11 cellular contexts compared by ENCODE assay signal in the genomic region with DNA sequence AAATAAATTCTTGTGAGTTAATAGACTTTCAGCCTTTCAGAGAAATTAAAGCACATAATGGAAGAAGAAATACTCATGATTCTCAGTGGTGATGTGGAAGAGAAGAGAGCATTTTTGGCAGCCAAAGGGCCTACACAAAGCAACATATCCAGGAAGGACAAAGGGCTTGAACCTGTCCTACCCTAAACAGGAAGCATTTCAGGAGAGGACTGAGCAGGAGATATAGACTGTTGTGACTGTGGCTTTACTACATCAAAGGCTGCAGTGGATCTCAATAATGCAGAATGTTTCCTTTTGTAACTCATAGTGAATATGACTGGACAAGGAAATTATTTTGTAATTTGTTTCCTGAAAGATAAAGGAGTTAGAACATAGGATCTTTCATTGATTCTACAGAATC. TPM values are rescaled to one million over a fixed set of nuclear protein-coding genes. Genes with fewer than 3 reads are reported as not detected.
DNase-seq lines count a peak whose midpoint lies in the region; ATAC-seq and TF ChIP-seq lines count a peak whose summit lies in the region.
"Had no signal": no experiment of that assay in that cellular context is flagged by ENCODE, and none has a peak within 500 bp of the region (broad histone marks: within the 10 kb centered on the region; RNA-seq: fewer than 3 reads in every experiment).

No MANE protein-coding gene starts in this region.

- peaks cover 0 to 8% (median 0%) of the 10 kb centered on the region in 11 experiments; a peak in 2 of 22 replicates for H4K20me1 ChIP-seq in BLaER1 treated with 17β-estradiol and CSF1 and Interleukin-3, amounts not matched to agents 10 nM and 100 nM
- H4K20me1 ChIP-seq in H9 (ENCODE audit: control insufficient read depth, insufficient read depth, insufficient read length): no peaks in the 10 kb centered on the region
- no peaks in the 10 kb centered on the region for H4K20me1 ChIP-seq in mammary epithelial cell (ENCODE audit: insufficient read depth, low read length)

- H3K23ac ChIP-seq in H9 (ENCODE audit: insufficient read length, low read depth, low read length): no peak overlapping the region

- no peak overlapping the region for H4K91ac ChIP-seq in H9 (ENCODE audit: insufficient read length, low read depth, low read length)

- no peak for ATAC-seq in naive B cell (ENCODE audit: low read depth in 2 of 2)

- in situ Hi-C loops in mammary epithelial cell (cut with MboI; ENCODE audit: low sequenced_read_pairs in 2 of 2): no loop called here

- H3K9me3 Mint-ChIP-seq in H9 (no peaks in the 10 kb centered on the region; a peak in 1 of 5 replicates), naive B cell (no peaks in the 10 kb centered on the region)
- H3K9me3 Mint-ChIP-seq in activated naive CD8-positive, alpha-beta T cell treated with anti-CD3 and anti-CD28 coated beads for 36 hours: peaks cover 3% of the 10 kb centered on the region

- DNase-seq in H9: no peak
- no peak for DNase-seq in activated naive CD8-positive, alpha-beta T cell treated with anti-CD3 and anti-CD28 coated beads for 36 hours
- no peak for DNase-seq in naive B cell
- DNase-seq in mammary epithelial cell: no peak
- no peak for DNase-seq in DMS114 treated with DMSO at 0.1 percent for 48 hours (lab: John Stamatoyannopoulos, UW; ENCODE audit: unreplicated experiment)
- no peak for DNase-seq in SKM-1 (lab: John Stamatoyannopoulos, UW; ENCODE audit: unreplicated experiment)
- DNase-seq in tibial artery: no peak
- DNase-seq: heart left ventricle, NCI-H146, NCI-H774 had no signal

- H2BK20ac ChIP-seq in H9 (ENCODE audit: low read depth, low read length, poor library complexity, severe bottlenecking): no peak overlapping the region

- H3K9me3 ChIP-seq in BLaER1 treated with 17β-estradiol and CSF1 and Interleukin-3, amounts not matched to agents 10 nM and 100 nM (replicated peaks in 1 of 11): 0 out of 22 replicates have a peak, but pooled peaks cover 0 to 3% (median 0%) of the 10 kb centered on the region in 11 experiments
- no peaks in the 10 kb centered on the region for H3K9me3 ChIP-seq in H9 (ENCODE audit: control insufficient read depth, low read depth, low read length)
- H3K9me3 ChIP-seq in mammary epithelial cell (replicated peaks; ENCODE audit: insufficient read depth, low read length): no peaks in the 10 kb centered on the region
- no peaks in the 10 kb centered on the region for H3K9me3 ChIP-seq in tibial artery
- H3K9me3 ChIP-seq: heart left ventricle had no signal

- no peak overlapping the region for H3K27ac ChIP-seq in BLaER1 treated with 17β-estradiol and CSF1 and Interleukin-3, amounts not matched to agents 10 nM and 100 nM
- no peak overlapping the region for H3K27ac ChIP-seq in H9 (ENCODE audit: insufficient read length, low read depth, low read length)
- no peak overlapping the region for H3K27ac ChIP-seq in mammary epithelial cell (ENCODE audit: insufficient read depth, low read depth, low read length)
- H3K27ac ChIP-seq in tibial artery: peak overlapping the region in 1 of 2 donors; percentile 92

- H3K4me3 Mint-ChIP-seq in H9 (peak overlapping the region; percentile 79 to 92; a peak in 3 of 5 replicates), naive B cell (peak overlapping the region; percentile 94 to 99 (median 98))
- peak overlapping the region; percentile 94 for H3K4me3 Mint-ChIP-seq in activated naive CD8-positive, alpha-beta T cell treated with anti-CD3 and anti-CD28 coated beads for 36 hours

- no peak overlapping the region for H3K4ac ChIP-seq in H9 (ENCODE audit: low read depth, low read length)

- H3K27me3 ChIP-seq in BLaER1 treated with 17β-estradiol and CSF1 and Interleukin-3, amounts not matched to agents 10 nM and 100 nM: no peaks in the 10 kb centered on the region
- H3K27me3 ChIP-seq in H9 (ENCODE audit: insufficient read depth, low read length) (no peaks in the 10 kb centered on the region), mammary epithelial cell (ENCODE audit: insufficient read depth, low read length) (no peaks in the 10 kb centered on the region), tibial artery (no peaks in the 10 kb centered on the region)
- H3K27me3 ChIP-seq: heart left ventricle had no signal

- peak overlapping the region; percentile 17 for H3T11ph ChIP-seq in H9 (ENCODE audit: low read length)

- H3K27ac Mint-ChIP-seq in H9 (no peak overlapping the region), naive B cell (peak overlapping the region; percentile 97 to 100 (median 100))
- peak overlapping the region; percentile 96 for H3K27ac Mint-ChIP-seq in activated naive CD8-positive, alpha-beta T cell treated with anti-CD3 and anti-CD28 coated beads for 36 hours

- H2BK120ac ChIP-seq in H9 (ENCODE audit: low read depth, low read length, poor library complexity, severe bottlenecking): no peak overlapping the region

- no peaks in the 10 kb centered on the region for H3K79me1 ChIP-seq in H9 (ENCODE audit: insufficient read depth, low read depth, low read length, poor library complexity, severe bottlenecking)

- peak overlapping the region in 9 of 11 experiments; percentile 24 to 93 (median 87); a peak in 10 of 22 replicates for H3K4me2 ChIP-seq in BLaER1 treated with 17β-estradiol and CSF1 and Interleukin-3, amounts not matched to agents 10 nM and 100 nM
- H3K4me2 ChIP-seq in H9 (ENCODE audit: insufficient read depth, insufficient read length, low read length) (no peak overlapping the region), mammary epithelial cell (ENCODE audit: insufficient read depth, low read depth, low read length) (no peak overlapping the region)

- no peak overlapping the region for H3K4me3 ChIP-seq in BLaER1 treated with 17β-estradiol and CSF1 and Interleukin-3, amounts not matched to agents 10 nM and 100 nM
- no peak overlapping the region for H3K4me3 ChIP-seq in mammary epithelial cell (replicated peaks in 1 of 3; ENCODE audit: insufficient read depth in 1 of 3, low read depth in 2 of 3, low read length in 3 of 3)
- H3K4me3 ChIP-seq in tibial artery: no peak overlapping the region

- H3K4me1 ChIP-seq in BLaER1 treated with 17β-estradiol and CSF1 and Interleukin-3, amounts not matched to agents 10 nM and 100 nM: peaks cover 26 to 52% (median 30%) of the 10 kb centered on the region in 10 experiments
- H3K4me1 ChIP-seq in H9 (ENCODE audit: insufficient read depth, low read length): no peaks in the 10 kb centered on the region; the same call in 1 of the 2 replicates
- H3K4me1 ChIP-seq in mammary epithelial cell (ENCODE audit: insufficient read depth, low read length): peaks cover 5% of the 10 kb centered on the region
- peaks cover 0 to 18% (median 6%) of the 10 kb centered on the region in 4 donors for H3K4me1 ChIP-seq in tibial artery

- peaks cover 0 to 1% (median 0%) of the 10 kb centered on the region in 3 experiments; a peak in 1 of 7 replicates for H3K36me3 Mint-ChIP-seq in H9 (ENCODE audit: insufficient read depth in 1 of 3, low read depth in 3 of 3)
- peaks cover 15% of the 10 kb centered on the region for H3K36me3 Mint-ChIP-seq in activated naive CD8-positive, alpha-beta T cell treated with anti-CD3 and anti-CD28 coated beads for 36 hours
- no peaks in the 10 kb centered on the region for H3K36me3 Mint-ChIP-seq in naive B cell

- no peak overlapping the region for H3K56ac ChIP-seq in H9 (ENCODE audit: insufficient read length, low read depth, low read length)

- no peaks in the 10 kb centered on the region for H3K36me3 ChIP-seq in BLaER1 treated with 17β-estradiol and CSF1 and Interleukin-3, amounts not matched to agents 10 nM and 100 nM
- H3K36me3 ChIP-seq in mammary epithelial cell (ENCODE audit: insufficient read depth, low read length) (no peaks in the 10 kb centered on the region), tibial artery (no peaks in the 10 kb centered on the region)
- H3K36me3 ChIP-seq: heart left ventricle had no signal

- no peak overlapping the region for H2BK5ac ChIP-seq in H9 (ENCODE audit: insufficient read length, low read length)

- H3K27me3 Mint-ChIP-seq in H9 (ENCODE audit: low read depth) (peaks cover 11% of the 10 kb centered on the region), naive B cell (no peaks in the 10 kb centered on the region)
- H3K27me3 Mint-ChIP-seq in activated naive CD8-positive, alpha-beta T cell treated with anti-CD3 and anti-CD28 coated beads for 36 hours: no peaks in the 10 kb centered on the region

- no peak overlapping the region for H3K9ac ChIP-seq in BLaER1 treated with 17β-estradiol and CSF1 and Interleukin-3, amounts not matched to agents 10 nM and 100 nM
- H3K9ac ChIP-seq in H9 (ENCODE audit: extremely low read depth, insufficient read length, low read length): no peak overlapping the region
- no peak overlapping the region for H3K9ac ChIP-seq in mammary epithelial cell (ENCODE audit: insufficient read depth, low read length)

- BruUV-seq in mammary epithelial cell (replicated peaks; lab: Mats Ljungman, UMichigan): no TSS peak

- H2AK5ac ChIP-seq in H9 (ENCODE audit: insufficient read length, low read length): no peak overlapping the region

- H3K4me1 Mint-ChIP-seq in H9 (peaks cover 22 to 26% of the 10 kb centered on the region in 2 experiments), naive B cell (peaks cover 23 to 39% (median 32%) of the 10 kb centered on the region in 3 donors)
- H3K4me1 Mint-ChIP-seq in activated naive CD8-positive, alpha-beta T cell treated with anti-CD3 and anti-CD28 coated beads for 36 hours: peaks cover 25% of the 10 kb centered on the region

- H3K14ac ChIP-seq in H9 (ENCODE audit: insufficient read depth, low read length): no peak overlapping the region

- H2BK15ac ChIP-seq in H9 (ENCODE audit: low read depth, low read length): no peak overlapping the region

- no peak overlapping the region for H3K18ac ChIP-seq in H9 (ENCODE audit: insufficient read length, low read depth, low read length)

- H4K5ac ChIP-seq in H9 (ENCODE audit: insufficient read length, low read depth, low read length): no peak overlapping the region

- peaks cover 5% of the 10 kb centered on the region; the same call in 1 of the 2 replicates for H3K79me2 ChIP-seq in H9 (ENCODE audit: insufficient read depth, low read length)
- H3K79me2 ChIP-seq in mammary epithelial cell (ENCODE audit: insufficient read depth, low read length): peaks cover 33% of the 10 kb centered on the region

- intact Hi-C loops in mammary epithelial cell (cut with micrococcal nuclease) (loop anchor here (10.0 kb wide), 1 partner anchor 150 kb away; no protein-coding TSS in a partner anchor), tibial artery (cut with DNase I; ENCODE audit: low total_unique reads) (no loop called here)

- TF ChIP-seq CTCF in H9 (conservative IDR thresholded peaks at IDR 0.05) (no peak), mammary epithelial cell (conservative IDR thresholded peaks at IDR 0.05 in 1 of 2, IDR thresholded peaks at IDR 0.05 in 1 of 2; ENCODE audit: extremely low read depth in 1 of 2, insufficient read depth in 1 of 2, low read depth in 1 of 2, low read length in 2 of 2) (no peak), tibial artery (IDR thresholded peaks at IDR 0.05) (no peak)

- H3K23me2 ChIP-seq in H9 (ENCODE audit: insufficient read length, low read depth, low read length, poor library complexity, severe bottlenecking): peaks cover 9% of the 10 kb centered on the region

- no peak overlapping the region for H2BK12ac ChIP-seq in H9 (ENCODE audit: insufficient read length, low read depth, low read length)

- CTCF ChIA-PET in mammary epithelial cell (lab: Charles Lee; ENCODE audit: low non-redundant PET): no interaction called here

- no peak overlapping the region for H2AFZ ChIP-seq in H9 (ENCODE audit: low read length)
- H2AFZ ChIP-seq in mammary epithelial cell (ENCODE audit: low read depth, low read length): no peak overlapping the region

- no peak overlapping the region for H4K8ac ChIP-seq in H9 (replicated peaks; ENCODE audit: insufficient read length, low read depth, low read length)

- dilution Hi-C loops in mammary epithelial cell (cut with HindIII; ENCODE audit: low sequenced_read_pairs): no loop called here

RNA-seq across cellular contexts. Expression of a gene that starts 1.3 kb away (rescaled TPM):
- total RNA-seq in H9 (2021) (27.9 and 34.0 TPM in 2 replicates), mammary epithelial cell (10 to 100 TPM; 24.8 to 29.6 TPM)
- 10 to 100 TPM; 41.0 to 43.6 TPM for total RNA-seq in activated naive CD8-positive, alpha-beta T cell treated with anti-CD3 and anti-CD28 coated beads for 36 hours
- polyA plus RNA-seq in naive B cell (ENCODE audit: low read depth in 6 of 6) (10 to 100 TPM; 10.1 to 63.7 (median 46.9) TPM), mammary epithelial cell (15.4 TPM)
- 32.3 TPM for polyA minus RNA-seq in mammary epithelial cell

Comparison
In these comparisons a context has a peak if more than half of its experiments do, and no peak if none do; other contexts are left out.
1. H3K4me2 ChIP-seq: peak in BLaER1 treated with 17β-estradiol and CSF1 and Interleukin-3, amounts not matched to agents 10 nM and 100 nM (9 of 11); none in H9 (single experiment) and mammary epithelial cell (single experiment).
2. H3K27ac Mint-ChIP-seq: peak in activated naive CD8-positive, alpha-beta T cell treated with anti-CD3 and anti-CD28 coated beads for 36 hours (single experiment) and naive B cell (6 of 6); none in H9 (0 of 3).
3. Peak in every context shown above with its lines, with median percentiles within 50 percentile points of each other: H3K4me3 Mint-ChIP-seq.